ENCODE assay signal across 1 cellular context in the genomic region with DNA sequence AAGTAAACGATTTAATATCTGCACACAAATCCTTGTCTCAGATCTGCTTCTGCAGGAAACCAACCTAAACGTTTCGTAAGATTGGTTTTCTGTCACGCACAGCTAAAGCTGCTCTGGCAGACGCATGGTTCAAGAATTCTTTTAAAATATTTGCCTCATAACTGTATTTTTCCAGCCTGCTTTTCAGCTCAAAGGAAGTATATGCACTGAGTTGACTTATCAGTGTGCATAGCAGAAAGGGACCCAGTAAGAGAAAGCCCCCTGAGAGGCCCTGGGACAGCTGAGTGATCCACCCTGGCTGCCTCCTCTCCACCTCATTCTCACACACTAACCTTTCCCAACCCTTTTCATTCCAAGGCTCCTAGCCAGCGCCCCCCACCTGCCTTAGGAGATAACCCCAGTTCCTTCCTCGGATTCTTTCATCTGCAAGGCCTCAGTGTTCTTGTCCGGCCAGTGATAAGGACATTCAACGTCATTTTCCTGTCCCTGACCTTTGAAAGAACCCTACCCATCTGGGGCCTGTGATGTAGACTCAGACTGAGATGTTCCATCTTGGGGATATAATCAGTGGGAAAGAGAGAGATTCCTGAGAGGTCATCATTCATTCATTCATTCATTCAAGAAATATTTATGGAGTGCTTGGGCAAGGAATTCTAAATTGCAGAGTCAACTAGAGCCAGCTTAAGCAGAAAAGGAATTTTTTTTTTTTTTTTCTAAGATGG.
TF ChIP-seq lines count a peak whose summit lies in the region.

No MANE protein-coding gene starts in this region.

TF ChIP-seq in K562, 482 proteins besides CTCF, POLR2A, EP300 and RAD21 (continued from another document and continues in another):
- TF ChIP-seq, protein P1, sequence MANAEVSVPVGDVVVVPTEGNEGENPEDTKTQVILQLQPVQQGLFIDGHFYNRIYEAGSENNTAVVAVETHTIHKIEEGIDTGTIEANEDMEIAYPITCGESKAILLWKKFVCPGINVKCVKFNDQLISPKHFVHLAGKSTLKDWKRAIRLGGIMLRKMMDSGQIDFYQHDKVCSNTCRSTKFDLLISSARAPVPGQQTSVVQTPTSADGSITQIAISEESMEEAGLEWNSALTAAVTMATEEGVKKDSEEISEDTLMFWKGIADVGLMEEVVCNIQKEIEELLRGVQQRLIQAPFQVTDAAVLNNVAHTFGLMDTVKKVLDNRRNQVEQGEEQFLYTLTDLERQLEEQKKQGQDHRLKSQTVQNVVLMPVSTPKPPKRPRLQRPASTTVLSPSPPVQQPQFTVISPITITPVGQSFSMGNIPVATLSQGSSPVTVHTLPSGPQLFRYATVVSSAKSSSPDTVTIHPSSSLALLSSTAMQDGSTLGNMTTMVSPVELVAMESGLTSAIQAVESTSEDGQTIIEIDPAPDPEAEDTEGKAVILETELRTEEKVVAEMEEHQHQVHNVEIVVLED (CRISPR knock-in tag; IDR thresholded peaks at IDR 0.05): no peak
- TF ChIP-seq FOS (IDR thresholded peaks at IDR 0.05; ENCODE audit: extremely low read depth, insufficient read length) (no peak), ZNF224 (CRISPR knock-in tag; IDR thresholded peaks at IDR 0.05) (no peak), MAFK (IDR thresholded peaks at IDR 0.05; ENCODE audit: low read length) (0 out of 2 replicates have a peak, but pooled peaks have one; percentile 2), TSC22D4 (tag; IDR thresholded peaks at IDR 0.05) (no peak), POLR3A (IDR thresholded peaks at IDR 0.05; ENCODE audit: borderline replicate concordance, extremely low read depth, insufficient read depth, insufficient read length) (no peak), TAF1 (IDR thresholded peaks at IDR 0.05; ENCODE audit: control insufficient read depth, extremely low read depth, insufficient read depth, low read length, severe bottlenecking) (peak; percentile 50), ZNF274 (IDR thresholded peaks at IDR 0.05; ENCODE audit: borderline replicate concordance, low read depth, low read length) (no peak), TAF15 (IDR thresholded peaks at IDR 0.05; ENCODE audit: low read depth, low read length) (no peak), POLR2B (IDR thresholded peaks at IDR 0.05; ENCODE audit: low read depth, partially characterized antibody) (no peak), RUNX1 (IDR thresholded peaks at IDR 0.05; ENCODE audit: low read depth) (0 out of 2 replicates have a peak, but pooled peaks have one; percentile 17), HOXB6 (CRISPR knock-in tag; IDR thresholded peaks at IDR 0.05; ENCODE audit: borderline replicate concordance) (no peak), FOXM1 (IDR thresholded peaks at IDR 0.05; ENCODE audit: low read depth) (peak; percentile 87), FOXM1 (CRISPR knock-in tag; IDR thresholded peaks at IDR 0.05; ENCODE audit: low read depth) (no peak), PTRF (tag; IDR thresholded peaks at IDR 0.05) (0 out of 2 replicates have a peak, but pooled peaks have one; percentile 47), MTF1 (CRISPR knock-in tag; IDR thresholded peaks at IDR 0.05; ENCODE audit: borderline replicate concordance) (no peak), RFX7 (CRISPR knock-in tag; IDR thresholded peaks at IDR 0.05) (no peak), SNIP1 (IDR thresholded peaks at IDR 0.05; ENCODE audit: low read depth) (no peak), ZNF347 (CRISPR knock-in tag; IDR thresholded peaks at IDR 0.05; ENCODE audit: low read depth) (no peak), ATF1 (CRISPR knock-in tag; IDR thresholded peaks at IDR 0.05) (no peak), ATF1 (tag; IDR thresholded peaks at IDR 0.05) (peak; percentile 91), SRSF7 (optimal IDR thresholded peaks at IDR 0.05; ENCODE audit: low read depth, low read length) (no peak), TCF3 (CRISPR knock-in tag; IDR thresholded peaks at IDR 0.05) (peak; percentile 95), TCF7 (IDR thresholded peaks at IDR 0.05; ENCODE audit: borderline replicate concordance) (peak; percentile 99), ZNF551 (CRISPR knock-in tag; IDR thresholded peaks at IDR 0.05) (no peak), KLF16 (IDR thresholded peaks at IDR 0.05) (peak; percentile 86), TBL1XR1 (IDR thresholded peaks at IDR 0.05; ENCODE audit: low read length in 2 of 2) (peak; percentile 45 to 78; a peak in 3 of 4 replicates), GTF2E2 (tag; IDR thresholded peaks at IDR 0.05) (no peak), CHD4 (IDR thresholded peaks at IDR 0.05; ENCODE audit: insufficient read depth, insufficient replicate concordance, low read depth, low read length, poor library complexity, severe bottlenecking) (no peak), CBX3 (IDR thresholded peaks at IDR 0.05; ENCODE audit: borderline replicate concordance in 1 of 2, low read length in 2 of 2) (peak in 1 of 2 experiments; percentile 85; a peak in 2 of 3 replicates), NFYB (IDR thresholded peaks at IDR 0.05; ENCODE audit: extremely low read depth, insufficient read length) (no peak), ZFPM2 (CRISPR knock-in tag; IDR thresholded peaks at IDR 0.05) (no peak), MYNN (IDR thresholded peaks at IDR 0.05) (no peak; the same call in 1 of the 2 replicates), MYNN (CRISPR knock-in tag; IDR thresholded peaks at IDR 0.05) (no peak)
- TF ChIP-seq, protein P2, sequence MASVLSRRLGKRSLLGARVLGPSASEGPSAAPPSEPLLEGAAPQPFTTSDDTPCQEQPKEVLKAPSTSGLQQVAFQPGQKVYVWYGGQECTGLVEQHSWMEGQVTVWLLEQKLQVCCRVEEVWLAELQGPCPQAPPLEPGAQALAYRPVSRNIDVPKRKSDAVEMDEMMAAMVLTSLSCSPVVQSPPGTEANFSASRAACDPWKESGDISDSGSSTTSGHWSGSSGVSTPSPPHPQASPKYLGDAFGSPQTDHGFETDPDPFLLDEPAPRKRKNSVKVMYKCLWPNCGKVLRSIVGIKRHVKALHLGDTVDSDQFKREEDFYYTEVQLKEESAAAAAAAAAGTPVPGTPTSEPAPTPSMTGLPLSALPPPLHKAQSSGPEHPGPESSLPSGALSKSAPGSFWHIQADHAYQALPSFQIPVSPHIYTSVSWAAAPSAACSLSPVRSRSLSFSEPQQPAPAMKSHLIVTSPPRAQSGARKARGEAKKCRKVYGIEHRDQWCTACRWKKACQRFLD (CRISPR knock-in tag; IDR thresholded peaks at IDR 0.05): peak; percentile 83
- TF ChIP-seq, protein P3, sequence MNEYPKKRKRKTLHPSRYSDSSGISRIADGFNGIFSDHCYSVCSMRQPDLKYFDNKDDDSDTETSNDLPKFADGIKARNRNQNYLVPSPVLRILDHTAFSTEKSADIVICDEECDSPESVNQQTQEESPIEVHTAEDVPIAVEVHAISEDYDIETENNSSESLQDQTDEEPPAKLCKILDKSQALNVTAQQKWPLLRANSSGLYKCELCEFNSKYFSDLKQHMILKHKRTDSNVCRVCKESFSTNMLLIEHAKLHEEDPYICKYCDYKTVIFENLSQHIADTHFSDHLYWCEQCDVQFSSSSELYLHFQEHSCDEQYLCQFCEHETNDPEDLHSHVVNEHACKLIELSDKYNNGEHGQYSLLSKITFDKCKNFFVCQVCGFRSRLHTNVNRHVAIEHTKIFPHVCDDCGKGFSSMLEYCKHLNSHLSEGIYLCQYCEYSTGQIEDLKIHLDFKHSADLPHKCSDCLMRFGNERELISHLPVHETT (CRISPR knock-in tag; conservative IDR thresholded peaks at IDR 0.05 in 1 of 2, IDR thresholded peaks at IDR 0.05 in 1 of 2): peak in 1 of 2 experiments; percentile 60; a peak in 1 of 4 replicates
- TF ChIP-seq, protein P4, sequence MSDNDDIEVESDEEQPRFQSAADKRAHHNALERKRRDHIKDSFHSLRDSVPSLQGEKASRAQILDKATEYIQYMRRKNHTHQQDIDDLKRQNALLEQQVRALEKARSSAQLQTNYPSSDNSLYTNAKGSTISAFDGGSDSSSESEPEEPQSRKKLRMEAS (CRISPR knock-in tag; IDR thresholded peaks at IDR 0.05): no peak
- TF ChIP-seq, protein P5, sequence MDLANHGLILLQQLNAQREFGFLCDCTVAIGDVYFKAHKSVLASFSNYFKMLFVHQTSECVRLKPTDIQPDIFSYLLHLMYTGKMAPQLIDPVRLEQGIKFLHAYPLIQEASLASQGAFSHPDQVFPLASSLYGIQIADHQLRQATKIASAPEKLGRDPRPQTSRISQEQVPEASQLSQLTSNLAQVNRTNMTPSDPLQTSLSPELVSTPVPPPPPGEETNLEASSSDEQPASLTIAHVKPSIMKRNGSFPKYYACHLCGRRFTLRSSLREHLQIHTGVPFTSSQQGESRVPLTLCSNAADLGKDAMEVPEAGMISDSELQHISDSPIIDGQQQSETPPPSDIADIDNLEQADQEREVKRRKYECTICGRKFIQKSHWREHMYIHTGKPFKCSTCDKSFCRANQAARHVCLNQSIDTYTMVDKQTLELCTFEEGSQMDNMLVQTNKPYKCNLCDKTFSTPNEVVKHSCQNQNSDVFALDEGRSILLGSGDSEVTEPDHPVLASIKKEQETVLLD (IDR thresholded peaks at IDR 0.05): peak; percentile 86
- TF ChIP-seq, protein P6, sequence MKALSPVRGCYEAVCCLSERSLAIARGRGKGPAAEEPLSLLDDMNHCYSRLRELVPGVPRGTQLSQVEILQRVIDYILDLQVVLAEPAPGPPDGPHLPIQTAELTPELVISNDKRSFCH (CRISPR knock-in tag; IDR thresholded peaks at IDR 0.05): no peak
- TF ChIP-seq, protein P6 (tag; IDR thresholded peaks at IDR 0.05): peak; percentile 98
- TF ChIP-seq, protein P7, sequence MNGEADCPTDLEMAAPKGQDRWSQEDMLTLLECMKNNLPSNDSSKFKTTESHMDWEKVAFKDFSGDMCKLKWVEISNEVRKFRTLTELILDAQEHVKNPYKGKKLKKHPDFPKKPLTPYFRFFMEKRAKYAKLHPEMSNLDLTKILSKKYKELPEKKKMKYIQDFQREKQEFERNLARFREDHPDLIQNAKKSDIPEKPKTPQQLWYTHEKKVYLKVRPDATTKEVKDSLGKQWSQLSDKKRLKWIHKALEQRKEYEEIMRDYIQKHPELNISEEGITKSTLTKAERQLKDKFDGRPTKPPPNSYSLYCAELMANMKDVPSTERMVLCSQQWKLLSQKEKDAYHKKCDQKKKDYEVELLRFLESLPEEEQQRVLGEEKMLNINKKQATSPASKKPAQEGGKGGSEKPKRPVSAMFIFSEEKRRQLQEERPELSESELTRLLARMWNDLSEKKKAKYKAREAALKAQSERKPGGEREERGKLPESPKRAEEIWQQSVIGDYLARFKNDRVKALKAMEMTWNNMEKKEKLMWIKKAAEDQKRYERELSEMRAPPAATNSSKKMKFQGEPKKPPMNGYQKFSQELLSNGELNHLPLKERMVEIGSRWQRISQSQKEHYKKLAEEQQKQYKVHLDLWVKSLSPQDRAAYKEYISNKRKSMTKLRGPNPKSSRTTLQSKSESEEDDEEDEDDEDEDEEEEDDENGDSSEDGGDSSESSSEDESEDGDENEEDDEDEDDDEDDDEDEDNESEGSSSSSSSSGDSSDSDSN (IDR thresholded peaks at IDR 0.05; ENCODE audit: borderline replicate concordance in 1 of 2, low read depth in 2 of 2, low read length in 2 of 2): no peak
- TF ChIP-seq, protein P8, sequence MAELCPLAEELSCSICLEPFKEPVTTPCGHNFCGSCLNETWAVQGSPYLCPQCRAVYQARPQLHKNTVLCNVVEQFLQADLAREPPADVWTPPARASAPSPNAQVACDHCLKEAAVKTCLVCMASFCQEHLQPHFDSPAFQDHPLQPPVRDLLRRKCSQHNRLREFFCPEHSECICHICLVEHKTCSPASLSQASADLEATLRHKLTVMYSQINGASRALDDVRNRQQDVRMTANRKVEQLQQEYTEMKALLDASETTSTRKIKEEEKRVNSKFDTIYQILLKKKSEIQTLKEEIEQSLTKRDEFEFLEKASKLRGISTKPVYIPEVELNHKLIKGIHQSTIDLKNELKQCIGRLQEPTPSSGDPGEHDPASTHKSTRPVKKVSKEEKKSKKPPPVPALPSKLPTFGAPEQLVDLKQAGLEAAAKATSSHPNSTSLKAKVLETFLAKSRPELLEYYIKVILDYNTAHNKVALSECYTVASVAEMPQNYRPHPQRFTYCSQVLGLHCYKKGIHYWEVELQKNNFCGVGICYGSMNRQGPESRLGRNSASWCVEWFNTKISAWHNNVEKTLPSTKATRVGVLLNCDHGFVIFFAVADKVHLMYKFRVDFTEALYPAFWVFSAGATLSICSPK (IDR thresholded peaks at IDR 0.05; ENCODE audit: borderline replicate concordance): no peak
- TF ChIP-seq, protein P9, sequence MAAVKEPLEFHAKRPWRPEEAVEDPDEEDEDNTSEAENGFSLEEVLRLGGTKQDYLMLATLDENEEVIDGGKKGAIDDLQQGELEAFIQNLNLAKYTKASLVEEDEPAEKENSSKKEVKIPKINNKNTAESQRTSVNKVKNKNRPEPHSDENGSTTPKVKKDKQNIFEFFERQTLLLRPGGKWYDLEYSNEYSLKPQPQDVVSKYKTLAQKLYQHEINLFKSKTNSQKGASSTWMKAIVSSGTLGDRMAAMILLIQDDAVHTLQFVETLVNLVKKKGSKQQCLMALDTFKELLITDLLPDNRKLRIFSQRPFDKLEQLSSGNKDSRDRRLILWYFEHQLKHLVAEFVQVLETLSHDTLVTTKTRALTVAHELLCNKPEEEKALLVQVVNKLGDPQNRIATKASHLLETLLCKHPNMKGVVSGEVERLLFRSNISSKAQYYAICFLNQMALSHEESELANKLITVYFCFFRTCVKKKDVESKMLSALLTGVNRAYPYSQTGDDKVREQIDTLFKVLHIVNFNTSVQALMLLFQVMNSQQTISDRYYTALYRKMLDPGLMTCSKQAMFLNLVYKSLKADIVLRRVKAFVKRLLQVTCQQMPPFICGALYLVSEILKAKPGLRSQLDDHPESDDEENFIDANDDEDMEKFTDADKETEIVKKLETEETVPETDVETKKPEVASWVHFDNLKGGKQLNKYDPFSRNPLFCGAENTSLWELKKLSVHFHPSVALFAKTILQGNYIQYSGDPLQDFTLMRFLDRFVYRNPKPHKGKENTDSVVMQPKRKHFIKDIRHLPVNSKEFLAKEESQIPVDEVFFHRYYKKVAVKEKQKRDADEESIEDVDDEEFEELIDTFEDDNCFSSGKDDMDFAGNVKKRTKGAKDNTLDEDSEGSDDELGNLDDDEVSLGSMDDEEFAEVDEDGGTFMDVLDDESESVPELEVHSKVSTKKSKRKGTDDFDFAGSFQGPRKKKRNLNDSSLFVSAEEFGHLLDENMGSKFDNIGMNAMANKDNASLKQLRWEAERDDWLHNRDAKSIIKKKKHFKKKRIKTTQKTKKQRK (IDR thresholded peaks at IDR 0.05; ENCODE audit: borderline replicate concordance, low read depth, low read length): no peak
- TF ChIP-seq, protein P10, sequence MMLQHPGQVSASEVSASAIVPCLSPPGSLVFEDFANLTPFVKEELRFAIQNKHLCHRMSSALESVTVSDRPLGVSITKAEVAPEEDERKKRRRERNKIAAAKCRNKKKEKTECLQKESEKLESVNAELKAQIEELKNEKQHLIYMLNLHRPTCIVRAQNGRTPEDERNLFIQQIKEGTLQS (IDR thresholded peaks at IDR 0.05): peak; percentile 46
- TF ChIP-seq, protein P10 (CRISPR knock-in tag; conservative IDR thresholded peaks at IDR 0.05): no peak
